20 cellular contexts compared by ENCODE assay signal in genomic region chr17:61514491-61514890, GRCh38.
DNase-seq lines count a peak whose midpoint lies in the region; ATAC-seq, FAIRE-seq and TF ChIP-seq lines count a peak whose summit lies in the region.
"Had no signal": no experiment of that assay in that cellular context is flagged by ENCODE, and none has a peak within 500 bp of the region (broad histone marks: within the 10 kb centered on the region; RNA-seq: fewer than 3 reads in every experiment).

No MANE protein-coding gene starts in this region.

- H3K4me3 ChIP-seq in HEK293 (ENCODE audit: low read depth, low read length) (no peak overlapping the region), GM12878 (no peak overlapping the region), neural progenitor cell (no peak overlapping the region)
- H3K4me3 ChIP-seq: GM23338, HAP-1 had no signal

- RAD21 ChIA-PET in GM12878 (lab: Charles Lee; ENCODE audit: unreplicated experiment), result no interaction called here

- ATAC-seq in GM12878, result no peak
- no peak for ATAC-seq in GM21360 (IDR thresholded peaks at IDR 0.05; ENCODE audit: unreplicated experiment)
- ATAC-seq: GM23338 had no signal

- POLR2A ChIA-PET in HEK293 (lab: Yijun Ruan, JAX) (interaction anchor here (0.5 to 1.2 kb wide), 3 partner anchors 11 to 67 kb away, joined by 3 to 6 read pairs (median 5); no protein-coding TSS in a partner anchor), GM12878 (lab: Charles Lee) (no interaction called here)

- H3K9ac ChIP-seq in GM12878 (ENCODE audit: control insufficient read depth, insufficient read depth, low read length) (no peak overlapping the region), neural progenitor cell (no peak overlapping the region)

- DNase-seq in GM12878 (ENCODE audit: low read depth, low spot score), result no peak
- DNase-seq in fibroblast of peridontal ligament (ENCODE audit: extremely low read depth), result peak; percentile 7
- no peak for DNase-seq in neural progenitor cell (ENCODE audit: low spot score)
- no peak for DNase-seq in NAMALWA (ENCODE audit: low spot score)
- DNase-seq in KBM-7, result no peak
- no peak for DNase-seq in H4 (ENCODE audit: low spot score)
- DNase-seq: 8988T; C1 segment of cervical spinal cord; Caco-2; CD4-positive, alpha-beta memory T cell; DMS153; DND-41 had no signal

- no peaks in the 10 kb centered on the region for H3K36me3 Mint-ChIP-seq in neural progenitor cell
- H3K36me3 Mint-ChIP-seq: CD4-positive, alpha-beta memory T cell had no signal

- CTCF ChIA-PET in HEK293 (lab: Yijun Ruan, JAX) (interaction anchor here (0.6 to 0.7 kb wide), 2 partner anchors 114 to 124 kb away, joined by 3 to 4 read pairs; no protein-coding TSS in a partner anchor), GM12878 (lab: Yijun Ruan, JAX) (interaction anchor here (1.8 kb wide), 1 partner anchor 11 kb away, joined by 8 read pairs; no protein-coding TSS in a partner anchor)

- H3K27ac ChIP-seq in HEK293 (ENCODE audit: extremely low read depth, low read depth, low read length), result no peak overlapping the region
- H3K27ac ChIP-seq in GM12878 (ENCODE audit: control insufficient read depth, insufficient read depth), result no peak overlapping the region
- no peak overlapping the region for H3K27ac ChIP-seq in neural progenitor cell

- in situ Hi-C loops in GM12878 (cut with MboI), result no loop called here
- in situ Hi-C loops in KBM-7 (cut with MboI; ENCODE audit: low pct_unique_long_range_greater_than_20kb, low sequenced_read_pairs), result no loop called here

- H3K27me3 Mint-ChIP-seq in neural progenitor cell (ENCODE audit: insufficient read depth, low read depth), result no peaks in the 10 kb centered on the region

- no peak overlapping the region for H2AFZ ChIP-seq in GM12878 (ENCODE audit: control insufficient read depth, low read depth, low read length)
- H2AFZ ChIP-seq in neural progenitor cell (replicated peaks), result peak overlapping the region; percentile 30
- H2AFZ ChIP-seq: GM23338 had no signal

- no peaks in the 10 kb centered on the region for H3K9me3 Mint-ChIP-seq in neural progenitor cell
- H3K9me3 Mint-ChIP-seq: CD4-positive, alpha-beta memory T cell; GM23338 had no signal

- H3K79me2 ChIP-seq in GM12878 (ENCODE audit: control insufficient read depth, insufficient read depth, low read length) (no peaks in the 10 kb centered on the region), neural progenitor cell (ENCODE audit: low read depth) (no peaks in the 10 kb centered on the region)

- no peak overlapping the region for H3K27ac Mint-ChIP-seq in neural progenitor cell
- H3K27ac Mint-ChIP-seq: CD4-positive, alpha-beta memory T cell; GM23338 had no signal

- no peak for TF ChIP-seq EP300 in GM12878 (IDR thresholded peaks at IDR 0.05; ENCODE audit: borderline replicate concordance in 1 of 2, control insufficient read depth in 1 of 2, low read depth in 2 of 2, low read length in 2 of 2)

- no peak overlapping the region for H3K4me3 Mint-ChIP-seq in neural progenitor cell
- H3K4me3 Mint-ChIP-seq: CD4-positive, alpha-beta memory T cell; GM23338 had no signal

- H4K20me1 ChIP-seq in GM12878 (ENCODE audit: control insufficient read depth, insufficient read depth) (no peaks in the 10 kb centered on the region), neural progenitor cell (ENCODE audit: low read depth) (no peaks in the 10 kb centered on the region)

- no peak for FAIRE-seq in GM12878 (lab: Jason Lieb, UNC)
- FAIRE-seq: G401.6, GM12891, GM18507, H54 had no signal

- TF ChIP-seq POLR2A in GM12878 (IDR thresholded peaks at IDR 0.05; ENCODE audit: low read depth, low read length), result no peak

- intact Hi-C loops in GM12878 (cut with micrococcal nuclease; ENCODE audit: unreplicated experiment), result no loop called here

- H3K27me3 ChIP-seq in GM12878 (replicated peaks in 1 of 2; ENCODE audit: control insufficient read depth in 2 of 2, insufficient read depth in 2 of 2, low read length in 1 of 2) (no peaks in the 10 kb centered on the region; a peak in 1 of 4 replicates), neural progenitor cell (no peaks in the 10 kb centered on the region)

- SMC1A ChIA-PET in GM12878 (lab: Charles Lee; ENCODE audit: uncharacterized antibody, unreplicated experiment), result interaction anchor here (0.6 kb wide), 1 partner anchor 129 kb away, joined by 3 read pairs; no protein-coding TSS in a partner anchor

- no peaks in the 10 kb centered on the region for H3K36me3 ChIP-seq in HEK293 (ENCODE audit: control insufficient read depth in 2 of 2, insufficient read depth in 1 of 2, low read length in 2 of 2)
- H3K36me3 ChIP-seq in GM12878 (ENCODE audit: control insufficient read depth in 2 of 2, insufficient read depth in 2 of 2, low read length in 1 of 2), result no peaks in the 10 kb centered on the region
- H3K36me3 ChIP-seq in neural progenitor cell, result no peaks in the 10 kb centered on the region
- H3K36me3 ChIP-seq: HAP-1 had no signal

- 11% methylated on average over 4 of the region's 4 CpGs for WGBS in GM12878 (ENCODE audit: insufficient coverage, insufficient replicate concordance, low lambda C conversion rate, missing lambda C conversion rate)

- H3K4me1 ChIP-seq in HEK293 (ENCODE audit: control insufficient read depth, insufficient read depth, low read length) (peaks cover 13% of the 10 kb centered on the region), GM12878 (ENCODE audit: control insufficient read depth, insufficient read depth, low read length) (no peaks in the 10 kb centered on the region), neural progenitor cell (no peaks in the 10 kb centered on the region)
- H3K4me1 ChIP-seq: HAP-1 had no signal

- no peak overlapping the region for H3K4me2 ChIP-seq in GM12878 (ENCODE audit: control insufficient read depth, insufficient read depth)
- H3K4me2 ChIP-seq in neural progenitor cell, result no peak overlapping the region
- H3K4me2 ChIP-seq: GM23338 had no signal

- no peak for TF ChIP-seq CTCF in HEK293 (tag by site-specific recombination; IDR thresholded peaks at IDR 0.05)
- no peak for TF ChIP-seq CTCF in GM12878 (IDR thresholded peaks at IDR 0.05 in 2 of 3, conservative IDR thresholded peaks at IDR 0.05 in 1 of 3; ENCODE audit: control insufficient read depth in 2 of 3, extremely low read depth in 1 of 3, insufficient read depth in 1 of 3, low read depth in 3 of 3, low read length in 3 of 3)
- TF ChIP-seq CTCF in neural progenitor cell (IDR thresholded peaks at IDR 0.05), result no peak

- TF ChIP-seq RAD21 in GM12878 (IDR thresholded peaks at IDR 0.05; ENCODE audit: insufficient read depth, low read depth, low read length), result no peak

- no peaks in the 10 kb centered on the region for H3K4me1 Mint-ChIP-seq in neural progenitor cell
- H3K4me1 Mint-ChIP-seq: CD4-positive, alpha-beta memory T cell had no signal

- no peaks in the 10 kb centered on the region for H3K9me3 ChIP-seq in HEK293 (ENCODE audit: control insufficient read depth, insufficient read depth, low read depth, low read length)
- H3K9me3 ChIP-seq in GM12878 (replicated peaks; ENCODE audit: control insufficient read depth, insufficient read depth, low read length), result no peaks in the 10 kb centered on the region
- no peaks in the 10 kb centered on the region for H3K9me3 ChIP-seq in neural progenitor cell (ENCODE audit: low read depth)
- H3K9me3 ChIP-seq: Caco-2, HAP-1 had no signal

- BruUV-seq in GM12878 (replicated peaks; lab: Mats Ljungman, UMichigan), result no TSS peak

- no peaks in the 10 kb centered on the region for H3F3A ChIP-seq in neural progenitor cell (ENCODE audit: low read depth)

TF ChIP-seq in HEK293, 187 proteins besides CTCF, POLR2A, EP300 and RAD21 (continues in another document):
- TF ChIP-seq SALL2 (tag by site-specific recombination; IDR thresholded peaks at IDR 0.05; ENCODE audit: borderline replicate concordance) (no peak), ZNF792 (tag by site-specific recombination; IDR thresholded peaks at IDR 0.05) (no peak), SP7 (tag by site-specific recombination; IDR thresholded peaks at IDR 0.05) (no peak), ZNF624 (tag by site-specific recombination; IDR thresholded peaks at IDR 0.05) (no peak), PRDM1 (tag by site-specific recombination; IDR thresholded peaks at IDR 0.05) (peak; percentile 85)

TF ChIP-seq in GM12878, 131 proteins besides CTCF, POLR2A, EP300 and RAD21:
- TF ChIP-seq ETV6 (conservative IDR thresholded peaks at IDR 0.05 in 1 of 2, IDR thresholded peaks at IDR 0.05 in 1 of 2; ENCODE audit: borderline replicate concordance in 1 of 2, low read depth in 1 of 2) (peak in 1 of 2 experiments; percentile 37; a peak in 1 of 4 replicates), NFXL1 (IDR thresholded peaks at IDR 0.05; ENCODE audit: borderline replicate concordance) (0 out of 2 replicates have a peak, but pooled peaks have one; percentile 45), IKZF2 (IDR thresholded peaks at IDR 0.05) (no peak)
TF ChIP-seq in GM12878: peak in this region for 2.
